Comparison of ENCODE assay signal across 8 cellular contexts in genomic region chr16:31074073-31074813, GRCh38. TPM values are rescaled to one million over a fixed set of nuclear protein-coding genes. Genes with fewer than 3 reads are reported as not detected.
DNase-seq lines count a peak whose midpoint lies in the region; ATAC-seq and TF ChIP-seq lines count a peak whose summit lies in the region.

TSS of gene ZNF646 (plus strand) at chr16:31074422. CDS start at chr16:31076325, 1,903 bp downstream.
TSS of gene ZNF668 (minus strand) at chr16:31074240. CDS start at chr16:31064459, 9,781 bp downstream.

- H3K4me3 Mint-ChIP-seq in WTC11 (peak within 1 kb of the TSS; percentile 99), immature natural killer cell (peak within 1 kb of the TSS; percentile 94 to 96 (median 95))

- ATAC-seq in GM18909 (IDR thresholded peaks at IDR 0.05; ENCODE audit: poor library complexity, unreplicated experiment) = peak; percentile 79
- ATAC-seq in HG03175 (IDR thresholded peaks at IDR 0.05; ENCODE audit: unreplicated experiment) = peak; percentile 70
- peak; percentile 86 for ATAC-seq in WTC11

- peaks cover 19% of the 10 kb centered on the region for H3K4me1 Mint-ChIP-seq in WTC11
- H3K4me1 Mint-ChIP-seq in immature natural killer cell = peaks cover 45 to 50% of the 10 kb centered on the region in 2 donors

- H3K27ac Mint-ChIP-seq in WTC11 (peak within 1 kb of the TSS; percentile 95), immature natural killer cell (peak within 1 kb of the TSS; percentile 95 to 99 (median 97))

- H3K9me3 Mint-ChIP-seq in WTC11 (no peaks in the 10 kb centered on the region), immature natural killer cell (no peaks in the 10 kb centered on the region)

- H3K36me3 Mint-ChIP-seq in WTC11 (peaks cover 19% of the 10 kb centered on the region), immature natural killer cell (peaks cover 0 to 8% (median 4%) of the 10 kb centered on the region in 3 donors)

- no peak for TF ChIP-seq CTCF in WTC11 (IDR thresholded peaks at IDR 0.05)
- no peak for TF ChIP-seq CTCF in cardiac fibroblast (IDR thresholded peaks at IDR 0.05; ENCODE audit: low read depth, low read length)

- H3K4me3 ChIP-seq in cardiac fibroblast (replicated peaks in 1 of 2; ENCODE audit: low read depth in 2 of 2, low read length in 2 of 2) = peak within 1 kb of the TSS; percentile 92 to 97

- peak; percentile 97 for DNase-seq in AG08395 (ENCODE audit: low spot score)
- peak; percentile 99 for DNase-seq in NCI-H226
- DNase-seq in WTC11 (ENCODE audit: low spot score) = peak; percentile 97
- DNase-seq in cardiac fibroblast (ENCODE audit: low read depth in 2 of 2) = peak; percentile 99
- peak; percentile 96 to 97 (median 97) for DNase-seq in immature natural killer cell
- peak; percentile 98 for DNase-seq in smooth muscle cell of the brain vasculature (ENCODE audit: low read depth, low spot score)

- H3K27me3 Mint-ChIP-seq in WTC11 (ENCODE audit: low read depth) (no peaks in the 10 kb centered on the region), immature natural killer cell (ENCODE audit: low read depth in 3 of 3) (peaks cover 4 to 20% (median 15%) of the 10 kb centered on the region in 3 donors)

- CTCF ChIA-PET in WTC11 (lab: Charles Lee) = interaction anchor here (1.0 to 2.4 kb wide), 12 partner anchors 19 to 386 kb away, joined by 3 to 22 read pairs (median 7); partner anchors contain the start of genes HSD3B7, VKORC1 and ZNF843

- POLR2A ChIA-PET in WTC11 (lab: Charles Lee) = interaction anchor here (0.5 to 1.7 kb wide), 15 partner anchors 10 to 1297 kb away, joined by 3 to 13 read pairs (median 5); partner anchors contain the start of genes FUS, HSD3B7, KAT8 and PRSS8

TF ChIP-seq in WTC11, 78 proteins besides CTCF, POLR2A, EP300 and RAD21 (continues in another document):
- TF ChIP-seq, protein P1, sequence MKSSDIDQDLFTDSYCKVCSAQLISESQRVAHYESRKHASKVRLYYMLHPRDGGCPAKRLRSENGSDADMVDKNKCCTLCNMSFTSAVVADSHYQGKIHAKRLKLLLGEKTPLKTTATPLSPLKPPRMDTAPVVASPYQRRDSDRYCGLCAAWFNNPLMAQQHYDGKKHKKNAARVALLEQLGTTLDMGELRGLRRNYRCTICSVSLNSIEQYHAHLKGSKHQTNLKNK (CRISPR knock-in tag; IDR thresholded peaks at IDR 0.05) = no peak
- peak; percentile 80; the same call in 1 of the 2 replicates for TF ChIP-seq FOXP1 (CRISPR knock-in tag; IDR thresholded peaks at IDR 0.05; ENCODE audit: borderline replicate concordance)
- TF ChIP-seq SP1 (CRISPR knock-in tag; conservative IDR thresholded peaks at IDR 0.05) = peak; percentile 98
- TF ChIP-seq, protein P2, sequence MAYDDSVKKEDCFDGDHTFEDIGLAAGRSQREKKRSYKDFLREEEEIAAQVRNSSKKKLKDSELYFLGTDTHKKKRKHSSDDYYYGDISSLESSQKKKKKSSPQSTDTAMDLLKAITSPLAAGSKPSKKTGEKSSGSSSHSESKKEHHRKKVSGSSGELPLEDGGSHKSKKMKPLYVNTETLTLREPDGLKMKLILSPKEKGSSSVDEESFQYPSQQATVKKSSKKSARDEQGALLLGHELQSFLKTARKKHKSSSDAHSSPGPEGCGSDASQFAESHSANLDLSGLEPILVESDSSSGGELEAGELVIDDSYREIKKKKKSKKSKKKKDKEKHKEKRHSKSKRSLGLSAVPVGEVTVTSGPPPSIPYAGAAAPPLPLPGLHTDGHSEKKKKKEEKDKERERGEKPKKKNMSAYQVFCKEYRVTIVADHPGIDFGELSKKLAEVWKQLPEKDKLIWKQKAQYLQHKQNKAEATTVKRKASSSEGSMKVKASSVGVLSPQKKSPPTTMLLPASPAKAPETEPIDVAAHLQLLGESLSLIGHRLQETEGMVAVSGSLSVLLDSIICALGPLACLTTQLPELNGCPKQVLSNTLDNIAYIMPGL (CRISPR knock-in tag; IDR thresholded peaks at IDR 0.05) = peak; percentile 40; the same call in 1 of the 2 replicates
- 0 out of 2 replicates have a peak, but pooled peaks have one; percentile 19 for TF ChIP-seq PRDM15 (CRISPR knock-in tag; IDR thresholded peaks at IDR 0.05)
- no peak for TF ChIP-seq NR3C1 (CRISPR knock-in tag; conservative IDR thresholded peaks at IDR 0.05; ENCODE audit: low read depth)
- peak; percentile 85; the same call in 1 of the 2 replicates for TF ChIP-seq E2F5 (CRISPR knock-in tag; IDR thresholded peaks at IDR 0.05)
- TF ChIP-seq ETV6 (CRISPR knock-in tag; IDR thresholded peaks at IDR 0.05) = peak; percentile 75
- TF ChIP-seq CREB1 (CRISPR knock-in tag; IDR thresholded peaks at IDR 0.05) = no peak
- TF ChIP-seq ELF4 (CRISPR knock-in tag; IDR thresholded peaks at IDR 0.05; ENCODE audit: low read depth) = no peak
- TF ChIP-seq ZNF263 (CRISPR knock-in tag; IDR thresholded peaks at IDR 0.05; ENCODE audit: low read depth) = peak; percentile 98
- no peak for TF ChIP-seq ATF1 (CRISPR knock-in tag; IDR thresholded peaks at IDR 0.05)
- peak; percentile 93 for TF ChIP-seq GABPB1 (CRISPR knock-in tag; IDR thresholded peaks at IDR 0.05)
- TF ChIP-seq FOXK1 (CRISPR knock-in tag; IDR thresholded peaks at IDR 0.05) = peak; percentile 98
- TF ChIP-seq SMAD3 (CRISPR knock-in tag; IDR thresholded peaks at IDR 0.05; ENCODE audit: borderline replicate concordance) = peak; percentile 64; the same call in 1 of the 2 replicates
- no peak for TF ChIP-seq ZBTB21 (CRISPR knock-in tag; IDR thresholded peaks at IDR 0.05; ENCODE audit: borderline replicate concordance)
- TF ChIP-seq, protein P3, sequence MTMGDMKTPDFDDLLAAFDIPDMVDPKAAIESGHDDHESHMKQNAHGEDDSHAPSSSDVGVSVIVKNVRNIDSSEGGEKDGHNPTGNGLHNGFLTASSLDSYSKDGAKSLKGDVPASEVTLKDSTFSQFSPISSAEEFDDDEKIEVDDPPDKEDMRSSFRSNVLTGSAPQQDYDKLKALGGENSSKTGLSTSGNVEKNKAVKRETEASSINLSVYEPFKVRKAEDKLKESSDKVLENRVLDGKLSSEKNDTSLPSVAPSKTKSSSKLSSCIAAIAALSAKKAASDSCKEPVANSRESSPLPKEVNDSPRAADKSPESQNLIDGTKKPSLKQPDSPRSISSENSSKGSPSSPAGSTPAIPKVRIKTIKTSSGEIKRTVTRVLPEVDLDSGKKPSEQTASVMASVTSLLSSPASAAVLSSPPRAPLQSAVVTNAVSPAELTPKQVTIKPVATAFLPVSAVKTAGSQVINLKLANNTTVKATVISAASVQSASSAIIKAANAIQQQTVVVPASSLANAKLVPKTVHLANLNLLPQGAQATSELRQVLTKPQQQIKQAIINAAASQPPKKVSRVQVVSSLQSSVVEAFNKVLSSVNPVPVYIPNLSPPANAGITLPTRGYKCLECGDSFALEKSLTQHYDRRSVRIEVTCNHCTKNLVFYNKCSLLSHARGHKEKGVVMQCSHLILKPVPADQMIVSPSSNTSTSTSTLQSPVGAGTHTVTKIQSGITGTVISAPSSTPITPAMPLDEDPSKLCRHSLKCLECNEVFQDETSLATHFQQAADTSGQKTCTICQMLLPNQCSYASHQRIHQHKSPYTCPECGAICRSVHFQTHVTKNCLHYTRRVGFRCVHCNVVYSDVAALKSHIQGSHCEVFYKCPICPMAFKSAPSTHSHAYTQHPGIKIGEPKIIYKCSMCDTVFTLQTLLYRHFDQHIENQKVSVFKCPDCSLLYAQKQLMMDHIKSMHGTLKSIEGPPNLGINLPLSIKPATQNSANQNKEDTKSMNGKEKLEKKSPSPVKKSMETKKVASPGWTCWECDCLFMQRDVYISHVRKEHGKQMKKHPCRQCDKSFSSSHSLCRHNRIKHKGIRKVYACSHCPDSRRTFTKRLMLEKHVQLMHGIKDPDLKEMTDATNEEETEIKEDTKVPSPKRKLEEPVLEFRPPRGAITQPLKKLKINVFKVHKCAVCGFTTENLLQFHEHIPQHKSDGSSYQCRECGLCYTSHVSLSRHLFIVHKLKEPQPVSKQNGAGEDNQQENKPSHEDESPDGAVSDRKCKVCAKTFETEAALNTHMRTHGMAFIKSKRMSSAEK (CRISPR knock-in tag; IDR thresholded peaks at IDR 0.05; ENCODE audit: borderline replicate concordance) = no peak

RNA-seq across cellular contexts. Expression of gene ZNF646, which starts in this region (rescaled TPM):
- 26.7 to 29.3 TPM (median 29.1 TPM) in 3 replicates for total RNA-seq in WTC11 (2021)
- polyA plus RNA-seq in immature natural killer cell = 10 to 100 TPM in 1 of 3 donors, 1 to 10 TPM in 1, under 1 TPM in 1; 0.93 to 11.5 (median 2.5) TPM

RNA-seq across cellular contexts. Expression of gene ZNF668, which starts in this region (rescaled TPM):
- 13.5 to 17.3 TPM (median 16.6 TPM) in 3 replicates for total RNA-seq in WTC11 (2021)
- 10 to 100 TPM in 2 of 3 donors, 1 to 10 TPM in 1; 6.8 to 17.2 (median 10.1) TPM for polyA plus RNA-seq in immature natural killer cell

Comparison
In these comparisons a context has a peak if more than half of its experiments do, and no peak if none do; other contexts are left out.
1. Peak in every context shown above with its lines: DNase-seq, ATAC-seq and H3K4me3 ChIP-seq.